Comparison of ENCODE assay signal across 27 cellular contexts in the genomic region with DNA sequence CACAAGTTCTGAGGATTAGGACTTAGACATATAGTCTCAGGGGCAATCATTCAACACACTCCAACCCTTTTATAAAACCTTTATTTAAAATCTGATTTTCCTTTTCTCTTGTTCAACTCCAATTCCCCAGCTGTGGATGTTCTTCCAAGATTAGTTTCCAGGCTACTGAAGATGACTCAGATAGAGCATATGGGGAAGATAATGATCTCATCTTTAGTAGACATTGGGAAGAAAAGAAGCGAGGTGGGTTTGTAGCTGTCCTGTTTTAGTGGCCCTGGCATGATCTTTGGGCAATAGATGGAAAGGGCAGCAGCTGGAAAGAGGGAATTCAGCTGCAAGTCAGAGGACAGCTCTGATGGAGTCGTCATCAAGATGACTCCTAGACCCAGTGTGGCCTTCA.
A peak's percentile ranks its signal among the peaks of the same experiment; 100 is the strongest.
DNase-seq lines count a peak whose midpoint lies in the region; ATAC-seq, FAIRE-seq and TF ChIP-seq lines count a peak whose summit lies in the region.
"Had no signal": no experiment of that assay in that cellular context is flagged by ENCODE, and none has a peak within 500 bp of the region (broad histone marks: within the 10 kb centered on the region; RNA-seq: fewer than 3 reads in every experiment).

No MANE protein-coding gene starts in this region.

- CTCF ChIA-PET in Caco-2 (lab: Charles Lee): no interaction called here

- POLR2A ChIA-PET in Caco-2 (lab: Charles Lee): no interaction called here

- no peak overlapping the region for H3K4me3 Mint-ChIP-seq in Caco-2 (ENCODE audit: unreplicated experiment)
- H3K4me3 Mint-ChIP-seq in activated T-helper 17 cell treated with anti-CD3 and anti-CD28 coated beads, Interleukin-2, amount 50 U/mL, for 72 hours: no peak overlapping the region
- H3K4me3 Mint-ChIP-seq: activated CD8-positive, alpha-beta T cell treated with anti-CD3 and anti-CD28 coated beads for 36 hours; activated naive CD8-positive, alpha-beta T cell treated with anti-CD3 and anti-CD28 coated beads for 36 hours; central memory CD8-positive, alpha-beta T cell; dendritic cell treated with granulocyte-macrophage colony-stimulating factor and Interleukin-4, amounts not matched to agents 40 ng/mL and 50 ng/mL, for 4 days; naive thymus-derived CD4-positive, alpha-beta T cell had no signal

- H3F3A ChIP-seq in GM23248 (ENCODE audit: insufficient read depth): no peaks in the 10 kb centered on the region

- H3K36me3 Mint-ChIP-seq in Caco-2 (ENCODE audit: insufficient read depth, unreplicated experiment): no peaks in the 10 kb centered on the region
- no peaks in the 10 kb centered on the region for H3K36me3 Mint-ChIP-seq in activated T-helper 17 cell treated with anti-CD3 and anti-CD28 coated beads, Interleukin-2, amount 50 U/mL, for 72 hours (ENCODE audit: low read depth)
- H3K36me3 Mint-ChIP-seq: activated naive CD8-positive, alpha-beta T cell treated with anti-CD3 and anti-CD28 coated beads for 36 hours; naive thymus-derived CD4-positive, alpha-beta T cell had no signal

- H3K79me2 ChIP-seq in GM23248 (ENCODE audit: insufficient read depth): no peaks in the 10 kb centered on the region

- H3K9me3 Mint-ChIP-seq in Caco-2 (ENCODE audit: unreplicated experiment): no peaks in the 10 kb centered on the region
- no peaks in the 10 kb centered on the region for H3K9me3 Mint-ChIP-seq in activated T-helper 17 cell treated with anti-CD3 and anti-CD28 coated beads, Interleukin-2, amount 50 U/mL, for 72 hours

- H3K27me3 ChIP-seq in GM23248 (replicated peaks; ENCODE audit: insufficient read depth) (no peaks in the 10 kb centered on the region; the same call in 1 of the 2 replicates), Caco-2 (replicated peaks; ENCODE audit: control insufficient read depth, insufficient read depth, low read length) (no peaks in the 10 kb centered on the region)
- H3K27me3 ChIP-seq: BE2C, vagina had no signal

- no peak overlapping the region for H3K27ac Mint-ChIP-seq in Caco-2 (ENCODE audit: unreplicated experiment)
- H3K27ac Mint-ChIP-seq in activated T-helper 17 cell treated with anti-CD3 and anti-CD28 coated beads, Interleukin-2, amount 50 U/mL, for 72 hours: no peak overlapping the region
- H3K27ac Mint-ChIP-seq: activated CD8-positive, alpha-beta T cell treated with anti-CD3 and anti-CD28 coated beads for 36 hours; activated naive CD8-positive, alpha-beta T cell treated with anti-CD3 and anti-CD28 coated beads for 36 hours; dendritic cell treated with granulocyte-macrophage colony-stimulating factor and Interleukin-4, amounts not matched to agents 40 ng/mL and 50 ng/mL, for 4 days; naive thymus-derived CD4-positive, alpha-beta T cell had no signal

- H3K4me1 ChIP-seq in GM23248 (ENCODE audit: insufficient read depth) (no peaks in the 10 kb centered on the region), Caco-2 (no peaks in the 10 kb centered on the region)
- H3K4me1 ChIP-seq: A549, BE2C, left ventricle myocardium inferior, vagina had no signal

- no peaks in the 10 kb centered on the region for H3K9me2 ChIP-seq in GM23248 (ENCODE audit: insufficient read depth)

- intact Hi-C loops in Caco-2 (cut with micrococcal nuclease; ENCODE audit: unreplicated experiment): no loop called here

- H3K9me3 ChIP-seq in GM23248 (ENCODE audit: low read depth) (no peaks in the 10 kb centered on the region), Caco-2 (no peaks in the 10 kb centered on the region)
- H3K9me3 ChIP-seq: A549, BE2C had no signal

- no peak overlapping the region for H2AFZ ChIP-seq in GM23248

- ATAC-seq in activated T-helper 17 cell treated with anti-CD3 and anti-CD28 coated beads, Interleukin-2, amount 50 U/mL, for 72 hours (replicated peaks): no peak
- ATAC-seq: A549; activated CD8-positive, alpha-beta T cell treated with anti-CD3 and anti-CD28 coated beads for 36 hours; GM12878; naive thymus-derived CD4-positive, alpha-beta T cell; stimulated activated naive CD8-positive, alpha-beta T cell treated with anti-CD3 and anti-CD28 coated beads, Interleukin-15, Interleukin-2, amounts not matched to agents 100 U/mL and 50 U/mL, for 24 hours had no signal

- no peak overlapping the region for H3K4me3 ChIP-seq in GM23248
- no peak overlapping the region for H3K4me3 ChIP-seq in Caco-2 (ENCODE audit: low read depth, low read length)
- H3K4me3 ChIP-seq: A549, GM12878, left ventricle myocardium inferior, SK-N-MC, vagina had no signal

- H3K27me3 Mint-ChIP-seq in Caco-2 (ENCODE audit: insufficient read depth, unreplicated experiment): no peaks in the 10 kb centered on the region
- no peaks in the 10 kb centered on the region for H3K27me3 Mint-ChIP-seq in activated T-helper 17 cell treated with anti-CD3 and anti-CD28 coated beads, Interleukin-2, amount 50 U/mL, for 72 hours
- H3K27me3 Mint-ChIP-seq: activated CD8-positive, alpha-beta T cell treated with anti-CD3 and anti-CD28 coated beads for 36 hours; activated naive CD8-positive, alpha-beta T cell treated with anti-CD3 and anti-CD28 coated beads for 36 hours; central memory CD8-positive, alpha-beta T cell; dendritic cell treated with granulocyte-macrophage colony-stimulating factor and Interleukin-4, amounts not matched to agents 40 ng/mL and 50 ng/mL, for 4 days; naive thymus-derived CD4-positive, alpha-beta T cell had no signal

- no peak overlapping the region for H3K4me2 ChIP-seq in GM23248 (ENCODE audit: unreplicated experiment)
- H3K4me2 ChIP-seq: A549 had no signal

- BruUV-seq in Caco-2 (replicated peaks; lab: Mats Ljungman, UMichigan): no TSS peak

- peak; percentile 68 for DNase-seq in AG08395 (ENCODE audit: low spot score)
- peak; percentile 38 for DNase-seq in GM23248
- DNase-seq in middle frontal gyrus (ENCODE audit: extremely low spot score, low spot score): peak; percentile 41
- DNase-seq in Caco-2: no peak
- no peak for DNase-seq in frontal cortex (ENCODE audit: low spot score in 2 of 2)
- DNase-seq in GOT3 (lab: John Stamatoyannopoulos, UW): no peak
- DNase-seq: activated CD4-positive, alpha-beta T cell treated with anti-CD3 and anti-CD28 coated beads for 1 hour; activated CD8-positive, alpha-beta T cell treated with anti-CD3 and anti-CD28 coated beads for 36 hours; activated naive CD8-positive, alpha-beta T cell treated with anti-CD3 and anti-CD28 coated beads for 36 hours; BE2C; DMS79 treated with DMSO at 0.1 percent for 48 hours; left ventricle myocardium inferior; naive thymus-derived CD4-positive, alpha-beta T cell; NCI-H2029 treated with DMSO at 0.1 percent for 48 hours; NCI-H82; nucleus accumbens; stimulated activated naive CD8-positive, alpha-beta T cell treated with anti-CD3 and anti-CD28 coated beads, Interleukin-15, Interleukin-2, amounts not matched to agents 100 U/mL and 50 U/mL, for 24 hours; T-helper 2 cell had no signal

- FAIRE-seq in frontal cortex (lab: Jason Lieb, UNC): no peak
- FAIRE-seq: A549, GM12878, islet of Langerhans had no signal

- TF ChIP-seq CTCF in Caco-2 (IDR thresholded peaks at IDR 0.05; ENCODE audit: insufficient read depth in 1 of 2, low read depth in 1 of 2, low read length in 1 of 2, severe bottlenecking in 1 of 2, unreplicated experiment in 1 of 2): no peak

- H3K36me3 ChIP-seq in GM23248 (ENCODE audit: low read depth) (no peaks in the 10 kb centered on the region), Caco-2 (ENCODE audit: control insufficient read depth, insufficient read depth, low read length) (no peaks in the 10 kb centered on the region)
- H3K36me3 ChIP-seq: BE2C, left ventricle myocardium inferior, vagina had no signal

- WGBS in GM23248 (ENCODE audit: low coverage in 1 of 2, low lambda C conversion rate in 2 of 2, missing lambda C conversion rate in 2 of 2), 2 experiments: 52 to 53% methylated on average over 2 of the region's 2 CpGs

- in situ Hi-C loops in GM23248 (cut with MboI): no loop called here

- H3K9ac ChIP-seq in GM23248: no peak overlapping the region

- no peaks in the 10 kb centered on the region for H4K20me1 ChIP-seq in GM23248 (ENCODE audit: insufficient read depth)

- no peaks in the 10 kb centered on the region for H3K4me1 Mint-ChIP-seq in Caco-2 (ENCODE audit: low read depth, unreplicated experiment)
- H3K4me1 Mint-ChIP-seq in activated T-helper 17 cell treated with anti-CD3 and anti-CD28 coated beads, Interleukin-2, amount 50 U/mL, for 72 hours: no peaks in the 10 kb centered on the region
- H3K4me1 Mint-ChIP-seq: activated naive CD8-positive, alpha-beta T cell treated with anti-CD3 and anti-CD28 coated beads for 36 hours; central memory CD8-positive, alpha-beta T cell; naive thymus-derived CD4-positive, alpha-beta T cell had no signal

- no peak overlapping the region for H3K27ac ChIP-seq in GM23248
- H3K27ac ChIP-seq in angular gyrus (ENCODE audit: low read depth, low read length): peak overlapping the region; percentile 45
- H3K27ac ChIP-seq: A549, left ventricle myocardium inferior, SK-N-MC, vagina had no signal

Comparison
In these comparisons a context has a peak if more than half of its experiments do, and no peak if none do; other contexts are left out.
1. DNase-seq: peak in AG08395 (single experiment), GM23248 (single experiment) and middle frontal gyrus (single experiment); none in Caco-2 (0 of 2), frontal cortex (0 of 2) and GOT3 (single experiment).